In genomic region chr6:110068592-110068967, GRCh38 we compare ENCODE assay signal across 15 cellular contexts.
DNase-seq lines count a peak whose midpoint lies in the region; ATAC-seq, FAIRE-seq and TF ChIP-seq lines count a peak whose summit lies in the region.
"Had no signal": no experiment of that assay in that cellular context is flagged by ENCODE, and none has a peak within 500 bp of the region (broad histone marks: within the 10 kb centered on the region; RNA-seq: fewer than 3 reads in every experiment).

No MANE protein-coding gene starts in this region.

- no peak for TF ChIP-seq POLR2A in esophagus muscularis mucosa (IDR thresholded peaks at IDR 0.05; ENCODE audit: low read depth)

- H3K36me3 ChIP-seq in right atrium auricular region (no peaks in the 10 kb centered on the region), esophagus muscularis mucosa (no peaks in the 10 kb centered on the region), keratinocyte (ENCODE audit: control insufficient read depth in 2 of 2, extremely low read depth in 1 of 2, insufficient read depth in 2 of 2, low read length in 2 of 2) (no peaks in the 10 kb centered on the region), ascending aorta (no peaks in the 10 kb centered on the region)

- TF ChIP-seq CTCF in right atrium auricular region (IDR thresholded peaks at IDR 0.05) (no peak), esophagus muscularis mucosa (IDR thresholded peaks at IDR 0.05) (no peak), keratinocyte (optimal IDR thresholded peaks at IDR 0.05 in 1 of 3, IDR thresholded peaks at IDR 0.05 in 1 of 3, conservative IDR thresholded peaks at IDR 0.05 in 1 of 3; ENCODE audit: extremely low read depth in 1 of 3, insufficient read depth in 2 of 3, low read length in 3 of 3) (no peak), ascending aorta (IDR thresholded peaks at IDR 0.05) (no peak)

- H3K27ac ChIP-seq in right atrium auricular region (no peak overlapping the region), esophagus muscularis mucosa (replicated peaks in 1 of 4) (no peak overlapping the region), keratinocyte (ENCODE audit: control insufficient read depth, insufficient read depth, low read length) (no peak overlapping the region), ascending aorta (no peak overlapping the region)
- H3K27ac ChIP-seq: C4-2B had no signal

- H3K9ac ChIP-seq in keratinocyte (ENCODE audit: control insufficient read depth, extremely low read depth, insufficient read depth, low read length) = no peak overlapping the region

- no peaks in the 10 kb centered on the region for H3K79me2 ChIP-seq in keratinocyte (ENCODE audit: control insufficient read depth, insufficient read depth, low read length)

- peak; percentile 20 for FAIRE-seq in keratinocyte (lab: Jason Lieb, UNC)
- FAIRE-seq: D721Med, G401.6, GM12892, HepG2 had no signal

- no peak for TF ChIP-seq EP300 in esophagus muscularis mucosa (IDR thresholded peaks at IDR 0.05)

- no peaks in the 10 kb centered on the region for H3K27me3 ChIP-seq in right atrium auricular region
- H3K27me3 ChIP-seq in esophagus muscularis mucosa = peaks cover 0 to 1% (median 0%) of the 10 kb centered on the region in 4 donors
- no peaks in the 10 kb centered on the region for H3K27me3 ChIP-seq in keratinocyte (ENCODE audit: control insufficient read depth, extremely low read depth, insufficient read depth, low read length)
- no peaks in the 10 kb centered on the region for H3K27me3 ChIP-seq in ascending aorta

- no peak overlapping the region for H3K4me2 ChIP-seq in keratinocyte (ENCODE audit: control insufficient read depth, extremely low read depth, insufficient read depth, low read depth, low read length)

- no peaks in the 10 kb centered on the region for H3K9me1 ChIP-seq in keratinocyte (ENCODE audit: control insufficient read depth, extremely low read depth, insufficient read depth, low read length)

- no peak for DNase-seq in Right ventricle myocardium superior
- no peak for DNase-seq in right atrium auricular region (ENCODE audit: low spot score)
- DNase-seq in NCI-H69 (lab: John Stamatoyannopoulos, UW) = peak; percentile 3
- DNase-seq in esophagus muscularis mucosa (ENCODE audit: extremely low spot score) = peak; percentile 37
- DNase-seq in keratinocyte (ENCODE audit: low read depth, low spot score) = no peak
- no peak for DNase-seq in cerebellum (ENCODE audit: low spot score)
- no peak for DNase-seq in ascending aorta (ENCODE audit: low spot score in 2 of 2)
- DNase-seq: Caco-2; CD4-positive, alpha-beta T cell; H9 had no signal

- no peaks in the 10 kb centered on the region for H4K20me1 ChIP-seq in keratinocyte (ENCODE audit: control insufficient read depth, extremely low read depth, insufficient read depth, low read length)

- H2AFZ ChIP-seq in keratinocyte (ENCODE audit: control insufficient read depth, low read length) = no peak overlapping the region

- dilution Hi-C loops in keratinocyte (cut with MboI; ENCODE audit: extremely low pct_ligation_motif_present, low sequenced_read_pairs) = no loop called here

- H3K4me1 ChIP-seq in right atrium auricular region (peaks cover 0 to 13% of the 10 kb centered on the region in 2 donors), esophagus muscularis mucosa (peaks cover 3 to 15% (median 12%) of the 10 kb centered on the region in 4 donors), keratinocyte (ENCODE audit: control insufficient read depth, extremely low read depth, insufficient read depth, low read length) (no peaks in the 10 kb centered on the region), ascending aorta (no peaks in the 10 kb centered on the region)
- H3K4me1 ChIP-seq: Caco-2 had no signal

- peak; percentile 74 for ATAC-seq in Right ventricle myocardium superior (ENCODE audit: poor library complexity)
- ATAC-seq: HepG2 had no signal

- intact Hi-C loops in Right ventricle myocardium superior (cut with DNase I) (no loop called here), esophagus muscularis mucosa (cut with DNase I) (no loop called here), ascending aorta (cut with DNase I) (no loop called here)

- H3K9me3 ChIP-seq in right atrium auricular region (no peaks in the 10 kb centered on the region), esophagus muscularis mucosa (no peaks in the 10 kb centered on the region), keratinocyte (ENCODE audit: control insufficient read depth, low read depth, low read length) (no peaks in the 10 kb centered on the region), ascending aorta (no peaks in the 10 kb centered on the region)
- H3K9me3 ChIP-seq: Caco-2 had no signal

- H3K4me3 ChIP-seq in right atrium auricular region (no peak overlapping the region), esophagus muscularis mucosa (no peak overlapping the region), keratinocyte (ENCODE audit: control insufficient read depth in 2 of 3, extremely low read depth in 1 of 3, insufficient read depth in 2 of 3, low read depth in 1 of 3, low read length in 3 of 3) (no peak overlapping the region), ascending aorta (no peak overlapping the region)

- 70% methylated on average over 8 of the region's 8 CpGs for WGBS in esophagus muscularis mucosa

Comparison
In these comparisons a context has a peak if more than half of its experiments do, and no peak if none do; other contexts are left out.
1. DNase-seq: peak in NCI-H69 (single experiment) and esophagus muscularis mucosa (single experiment); none in Right ventricle myocardium superior (single experiment), right atrium auricular region (single experiment), keratinocyte (single experiment), cerebellum (single experiment) and ascending aorta (0 of 2).